ENCODE assay signal across 8 cellular contexts in the genomic region with DNA sequence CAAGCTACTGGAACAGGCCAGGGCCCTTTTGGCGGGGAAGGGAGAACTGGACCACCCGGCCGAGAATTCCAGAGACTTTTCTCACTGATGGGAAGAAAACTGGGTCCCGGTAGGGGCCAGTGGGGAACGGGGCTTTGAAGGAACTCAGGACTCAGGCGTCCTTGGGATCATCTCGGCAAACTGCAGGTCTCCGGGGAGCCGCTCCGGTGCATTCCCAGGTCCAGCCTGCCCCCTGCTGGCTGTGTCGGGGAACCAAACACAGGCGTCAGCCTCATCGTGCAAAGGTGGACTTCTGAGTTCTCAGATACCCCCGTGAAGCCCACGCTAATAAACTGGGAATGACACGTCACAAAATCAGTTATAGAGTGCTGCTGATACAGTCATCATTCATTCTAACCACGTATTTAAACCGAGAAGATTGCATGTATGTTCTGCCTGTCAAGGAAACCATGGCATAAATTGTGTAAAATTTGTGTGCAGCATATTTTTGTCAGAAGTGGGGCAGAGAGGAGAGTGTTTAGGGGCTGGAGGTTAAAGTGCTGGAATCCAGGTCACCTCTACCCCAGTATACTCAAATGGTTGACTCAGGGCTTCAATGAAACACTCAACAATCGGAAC.
A peak's percentile ranks its signal among the peaks of the same experiment; 100 is the strongest.
DNase-seq lines count a peak whose midpoint lies in the region; ATAC-seq and TF ChIP-seq lines count a peak whose summit lies in the region.

No MANE protein-coding gene starts in this region.

- H3K4me3 ChIP-seq in breast epithelium (peak overlapping the region in 1 of 3 donors; percentile 25), kidney epithelial cell (ENCODE audit: low read depth, low read length) (no peak overlapping the region)

- H3K4me1 ChIP-seq in breast epithelium = peaks cover 2% of the 10 kb centered on the region in 2 donors

- ATAC-seq in HG02798 (IDR thresholded peaks at IDR 0.05; ENCODE audit: poor library complexity, unreplicated experiment) (no peak), HG03280 (IDR thresholded peaks at IDR 0.05; ENCODE audit: unreplicated experiment) (no peak)

- H3K27ac ChIP-seq in breast epithelium = peak overlapping the region in 1 of 2 donors; percentile 43

- intact Hi-C loops in breast epithelium (cut with DNase I; ENCODE audit: low total_unique reads) = no loop called here

- DNase-seq in Daoy (ENCODE audit: low read depth) (peak; percentile 57), HuH-7.5 (ENCODE audit: low spot score) (peak; percentile 76), SK-N-DZ (ENCODE audit: low spot score) (peak; percentile 58), breast epithelium (ENCODE audit: low spot score in 2 of 2) (peak; percentile 47 to 79), kidney epithelial cell (ENCODE audit: low read depth) (no peak)
- DNase-seq in stimulated activated CD4-positive, alpha-beta T cell treated with anti-CD3 and anti-CD28 coated beads, Interleukin-1b, Interleukin-23, amount 100 ng/mL, for 48 hours = peak; percentile 50

- TF ChIP-seq CTCF in breast epithelium (IDR thresholded peaks at IDR 0.05) (peak; percentile 72 to 95 (median 87)), kidney epithelial cell (IDR thresholded peaks at IDR 0.05; ENCODE audit: insufficient read depth, low read length, poor library complexity, severe bottlenecking) (peak; percentile 89)

- no peak for TF ChIP-seq POLR2A in breast epithelium (IDR thresholded peaks at IDR 0.05)

- H3K9me3 ChIP-seq in breast epithelium = no peaks in the 10 kb centered on the region

- H3K36me3 ChIP-seq in breast epithelium (no peaks in the 10 kb centered on the region), kidney epithelial cell (ENCODE audit: control insufficient read depth, insufficient read depth, low read length) (no peaks in the 10 kb centered on the region)

- H3K27me3 ChIP-seq in breast epithelium (peaks cover 0 to 26% of the 10 kb centered on the region in 2 donors), kidney epithelial cell (ENCODE audit: control insufficient read depth, insufficient read depth, low read length) (peaks cover 51% of the 10 kb centered on the region)
